23 cellular contexts compared by ENCODE assay signal in genomic region chr1:21876267-21876666, GRCh38.
"Had no signal": no experiment of that assay in that cellular context is flagged by ENCODE, and none has a peak within 500 bp of the region (broad histone marks: within the 10 kb centered on the region; RNA-seq: fewer than 3 reads in every experiment).

No MANE protein-coding gene starts in this region.

- H3K9me3 ChIP-seq: pancreas, prostate gland, right lobe of liver, tibial nerve, uterus had no signal

- H3K4me1 ChIP-seq: pancreas, prostate gland, right lobe of liver, uterus had no signal

- H3K27me3 ChIP-seq: pancreas, right lobe of liver, tibial nerve, uterus had no signal

- H3K27ac ChIP-seq: pancreas, prostate gland, right lobe of liver, skin epidermis, uterus had no signal

- DNase-seq: head of caudate nucleus; hippocampal formation; kidney glomerular epithelial cell; left cardiac atrium; mesendoderm; naive B cell; natural killer cell; nephron progenitor cell; nucleus accumbens; right lobe of liver; stimulated activated CD4-positive, alpha-beta T cell treated with anti-CD3 and anti-CD28 coated beads, Interleukin-4, amount 100 ng/mL, for 24 hours; stimulated activated naive CD4-positive, alpha-beta T cell; uterus had no signal

- H3K27me3 Mint-ChIP-seq: naive B cell; stimulated activated naive CD8-positive, alpha-beta T cell treated with anti-CD3 and anti-CD28 coated beads, Interleukin-15, Interleukin-2, amounts not matched to agents 100 ng/mL and 50 ng/mL, for 24 hours; type B pancreatic cell had no signal

- H3K36me3 Mint-ChIP-seq: naive B cell; natural killer cell; stimulated activated effector memory CD8-positive, alpha-beta T cell treated with anti-CD3 and anti-CD28 coated beads, Interleukin-12 subunit alpha, Interleukin-12 subunit beta, amount 100 ng/mL, for 72 hours; type B pancreatic cell had no signal

- H3K4me1 Mint-ChIP-seq: mesothelial cell of epicardium, natural killer cell had no signal

- H3K36me3 ChIP-seq: right lobe of liver, uterus had no signal

- H3K27ac Mint-ChIP-seq: mesothelial cell of epicardium; naive B cell; natural killer cell; nephron progenitor cell; stimulated activated effector memory CD8-positive, alpha-beta T cell treated with anti-CD3 and anti-CD28 coated beads, Interleukin-12 subunit alpha, Interleukin-12 subunit beta, amount 100 ng/mL, for 72 hours; stimulated activated naive CD8-positive, alpha-beta T cell treated with anti-CD3 and anti-CD28 coated beads, Interleukin-15, Interleukin-2, amounts not matched to agents 100 ng/mL and 50 ng/mL, for 24 hours; type B pancreatic cell had no signal

- ATAC-seq: left cardiac atrium; left lobe of liver; natural killer cell; pancreas; right lobe of liver; stimulated activated effector memory CD8-positive, alpha-beta T cell treated with anti-CD3 and anti-CD28 coated beads, Interleukin-12 subunit alpha, Interleukin-12 subunit beta, amount 100 ng/mL, for 72 hours had no signal

- H3K9me3 Mint-ChIP-seq: mesothelial cell of epicardium; naive B cell; natural killer cell; nephron progenitor cell; stimulated activated effector memory CD8-positive, alpha-beta T cell treated with anti-CD3 and anti-CD28 coated beads, Interleukin-12 subunit alpha, Interleukin-12 subunit beta, amount 100 ng/mL, for 72 hours; stimulated activated naive CD8-positive, alpha-beta T cell treated with anti-CD3 and anti-CD28 coated beads, Interleukin-15, Interleukin-2, amounts not matched to agents 100 ng/mL and 50 ng/mL, for 24 hours; type B pancreatic cell had no signal

- H3K4me3 ChIP-seq: lung, pancreas, prostate gland, right lobe of liver, skin epidermis, tibial nerve, uterus had no signal

- H3K4me3 Mint-ChIP-seq: mesothelial cell of epicardium; naive B cell; natural killer cell; nephron progenitor cell; stimulated activated effector memory CD8-positive, alpha-beta T cell treated with anti-CD3 and anti-CD28 coated beads, Interleukin-12 subunit alpha, Interleukin-12 subunit beta, amount 100 ng/mL, for 72 hours; stimulated activated naive CD8-positive, alpha-beta T cell treated with anti-CD3 and anti-CD28 coated beads, Interleukin-15, Interleukin-2, amounts not matched to agents 100 ng/mL and 50 ng/mL, for 24 hours; type B pancreatic cell had no signal
